9 cellular contexts compared by ENCODE assay signal in the genomic region with DNA sequence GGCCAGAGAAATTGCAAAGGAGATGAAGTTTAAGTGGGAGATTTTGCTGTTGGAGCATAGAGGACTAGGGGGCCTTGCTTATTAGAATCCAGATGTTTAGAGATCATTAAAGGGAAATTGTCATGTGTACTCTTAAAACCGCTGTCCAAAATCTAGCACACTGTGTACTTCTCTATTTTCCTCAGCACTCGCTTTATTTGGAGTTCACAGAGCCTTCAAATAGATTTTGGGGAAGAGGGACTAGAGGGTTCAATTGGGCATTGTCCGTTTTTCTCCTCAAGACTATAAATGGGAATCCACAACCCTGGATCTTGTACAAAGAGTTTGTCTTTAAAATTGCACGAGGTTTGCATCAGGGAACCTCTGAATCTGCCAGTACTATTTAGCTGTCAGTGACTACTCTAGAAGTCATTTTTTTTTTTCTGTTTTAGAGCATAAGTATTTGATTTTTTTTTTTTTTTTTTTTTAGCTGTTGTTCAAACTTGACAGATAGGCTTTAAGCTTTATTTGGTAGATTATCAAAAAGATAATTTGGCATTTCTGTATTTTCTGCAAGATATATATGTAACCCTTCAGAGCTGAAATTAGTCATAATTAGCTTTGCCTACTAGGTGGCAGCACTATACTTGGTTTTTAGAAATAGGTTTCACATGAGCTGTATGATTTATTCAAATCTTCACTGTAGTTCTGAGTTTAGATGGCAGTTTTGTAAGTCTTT. TPM values are rescaled to one million over a fixed set of nuclear protein-coding genes. Genes with fewer than 3 reads are reported as not detected.
DNase-seq lines count a peak whose midpoint lies in the region; ATAC-seq and TF ChIP-seq lines count a peak whose summit lies in the region.
"Had no signal": no experiment of that assay in that cellular context is flagged by ENCODE, and none has a peak within 500 bp of the region (broad histone marks: within the 10 kb centered on the region; RNA-seq: fewer than 3 reads in every experiment).

No MANE protein-coding gene starts in this region.

- no peaks in the 10 kb centered on the region for H3K79me2 ChIP-seq in smooth muscle cell (ENCODE audit: low read depth)

- no peaks in the 10 kb centered on the region for H3K9me3 ChIP-seq in smooth muscle cell (replicated peaks; ENCODE audit: low read depth)

- ATAC-seq in GM18907 (IDR thresholded peaks at IDR 0.05; ENCODE audit: unreplicated experiment) (peak; percentile 79), HG03442 (IDR thresholded peaks at IDR 0.05; ENCODE audit: unreplicated experiment) (peak; percentile 84)

- H3F3A ChIP-seq in smooth muscle cell (ENCODE audit: low read depth): no peaks in the 10 kb centered on the region

- no peak overlapping the region for H3K9ac ChIP-seq in smooth muscle cell (ENCODE audit: low read depth)

- no peaks in the 10 kb centered on the region for H4K20me1 ChIP-seq in smooth muscle cell (ENCODE audit: low read depth)

- H3K4me3 ChIP-seq in fibroblast of the aortic adventitia (ENCODE audit: low read depth, low read length) (no peak overlapping the region), smooth muscle cell (no peak overlapping the region)

- peaks cover 17% of the 10 kb centered on the region for H3K36me3 ChIP-seq in smooth muscle cell (ENCODE audit: low read depth)

- H3K27ac ChIP-seq in smooth muscle cell (ENCODE audit: low read depth): no peak overlapping the region

- no peaks in the 10 kb centered on the region for H3K4me1 ChIP-seq in smooth muscle cell (ENCODE audit: low read depth)

- peak; percentile 8 for DNase-seq in COR-L47 (lab: John Stamatoyannopoulos, UW)
- DNase-seq in SIG-M5 treated with dmso at 0.1 percent for 504 hours (lab: John Stamatoyannopoulos, UW; ENCODE audit: unreplicated experiment): peak; percentile 56
- peak; percentile 80 for DNase-seq in fibroblast of the aortic adventitia (ENCODE audit: low read depth)
- DNase-seq in smooth muscle cell (lab: John Stamatoyannopoulos, UW; ENCODE audit: unreplicated experiment): no peak
- no peak for DNase-seq in SHP77 treated with DMSO at 0.1 percent for 48 hours (lab: John Stamatoyannopoulos, UW)
- DNase-seq in DMS79 (lab: John Stamatoyannopoulos, UW): no peak
- DNase-seq: right cardiac atrium had no signal

- H3K4me2 ChIP-seq in smooth muscle cell: no peak overlapping the region

- H2AFZ ChIP-seq in smooth muscle cell (ENCODE audit: low read depth): no peak overlapping the region

- no peaks in the 10 kb centered on the region for H3K27me3 ChIP-seq in smooth muscle cell (ENCODE audit: low read depth)

- 93% methylated on average over 4 of the region's 4 CpGs for WGBS in smooth muscle cell (ENCODE audit: low lambda C conversion rate)

- peak; percentile 58 for TF ChIP-seq CTCF in fibroblast of the aortic adventitia (IDR thresholded peaks at IDR 0.05; ENCODE audit: insufficient read depth, low read length)
- peak; percentile 36 for TF ChIP-seq CTCF in smooth muscle cell (IDR thresholded peaks at IDR 0.05; ENCODE audit: borderline replicate concordance, insufficient read depth, poor library complexity, severe bottlenecking)

RNA-seq across cellular contexts. Expression of gene PMS1, which starts 14.2 kb away (rescaled TPM):
- 27.0 and 34.2 TPM in 2 replicates for total RNA-seq in fibroblast of the aortic adventitia (ENCODE audit: low replicate concordance)
- total RNA-seq in smooth muscle cell: 21.9 and 24.8 TPM in 2 replicates
- polyA plus RNA-seq in smooth muscle cell: 11.3 and 12.4 TPM in 2 replicates

RNA-seq across cellular contexts. Expression of gene ORMDL1, which starts 14.3 kb away (rescaled TPM):
- total RNA-seq in fibroblast of the aortic adventitia (ENCODE audit: low replicate concordance) (11.4 and 56.9 TPM in 2 replicates), smooth muscle cell (47.3 and 55.7 TPM in 2 replicates)
- 60.2 and 66.4 TPM in 2 replicates for polyA plus RNA-seq in smooth muscle cell

RNA-seq across cellular contexts. Expression of gene OSGEPL1, which starts 35.9 kb away (rescaled TPM):
- total RNA-seq in fibroblast of the aortic adventitia (ENCODE audit: low replicate concordance) (3.3 and 14.3 TPM in 2 replicates), smooth muscle cell (6.1 and 16.7 TPM in 2 replicates)
- 11.8 and 12.6 TPM in 2 replicates for polyA plus RNA-seq in smooth muscle cell

Comparison
In these comparisons a context has a peak if more than half of its experiments do, and no peak if none do; other contexts are left out.
1. DNase-seq: peak in COR-L47 (single experiment), SIG-M5 treated with dmso at 0.1 percent for 504 hours (single experiment) and fibroblast of the aortic adventitia (single experiment); none in smooth muscle cell (single experiment), SHP77 treated with DMSO at 0.1 percent for 48 hours (single experiment) and DMS79 (single experiment).